Comparison of ENCODE assay signal across 8 cellular contexts in genomic region chr4:3041192-3042142, GRCh38. TPM values are rescaled to one million over a fixed set of nuclear protein-coding genes. Genes with fewer than 3 reads are reported as not detected.
DNase-seq lines count a peak whose midpoint lies in the region; ATAC-seq and TF ChIP-seq lines count a peak whose summit lies in the region.

No MANE protein-coding gene starts in this region.

- TF ChIP-seq CTCF in cardiac fibroblast (IDR thresholded peaks at IDR 0.05; ENCODE audit: low read depth, low read length) (no peak), lower leg skin (IDR thresholded peaks at IDR 0.05) (no peak), chondrocyte (IDR thresholded peaks at IDR 0.05) (no peak)

- peak; percentile 28 for ATAC-seq in HG02678 (IDR thresholded peaks at IDR 0.05; ENCODE audit: unreplicated experiment)

- intact Hi-C loops in lower leg skin (cut with DNase I; ENCODE audit: low total_unique reads), result no loop called here

- H3K27me3 ChIP-seq in stomach smooth muscle (ENCODE audit: control insufficient read depth in 1 of 2, insufficient read depth in 2 of 2, low read length in 2 of 2), result peaks cover 0 to 7% of the 10 kb centered on the region in 2 donors

- H3K4me3 ChIP-seq in cardiac fibroblast (replicated peaks in 1 of 2; ENCODE audit: low read depth in 2 of 2, low read length in 2 of 2), result peak overlapping the region; percentile 9 to 51
- H3K4me3 ChIP-seq in lower leg skin (ENCODE audit: low read depth, poor library complexity, severe bottlenecking), result peak overlapping the region; percentile 7
- peak overlapping the region; percentile 60 to 68 for H3K4me3 ChIP-seq in stomach smooth muscle (ENCODE audit: low read length in 2 of 2)

- H3K9me3 ChIP-seq in stomach smooth muscle (ENCODE audit: control insufficient read depth in 2 of 2, low read length in 2 of 2), result no peaks in the 10 kb centered on the region

- peaks cover 11% of the 10 kb centered on the region for H3K27me3 Mint-ChIP-seq in chondrocyte (ENCODE audit: low read depth)

- peaks cover 30% of the 10 kb centered on the region for H3K4me1 ChIP-seq in stomach smooth muscle (ENCODE audit: control insufficient read depth, insufficient read depth, low read length)

- H3K27ac ChIP-seq in stomach smooth muscle (ENCODE audit: low read length), result no peak overlapping the region

- DNase-seq in COLO668 (lab: John Stamatoyannopoulos, UW; ENCODE audit: unreplicated experiment) (peak; percentile 72), T-helper 9 cell (peak; percentile 9), cardiac fibroblast (ENCODE audit: low read depth in 2 of 2) (peak; percentile 16 to 70), lower leg skin (ENCODE audit: low spot score in 2 of 2) (peak; percentile 64 to 93), chondrocyte (ENCODE audit: low spot score) (no peak), GM19238 (ENCODE audit: insufficient read length, low spot score) (no peak)

- no peaks in the 10 kb centered on the region for H3K9me3 Mint-ChIP-seq in chondrocyte (ENCODE audit: low read depth)

- H3K4me1 Mint-ChIP-seq in chondrocyte (ENCODE audit: low read depth), result peaks cover 11% of the 10 kb centered on the region

- H3K9ac ChIP-seq in stomach smooth muscle (ENCODE audit: low read length in 2 of 2), result peak overlapping the region; percentile 46 to 47

- H3K27ac Mint-ChIP-seq in chondrocyte (ENCODE audit: unreplicated experiment), result no peak overlapping the region

- H3K36me3 ChIP-seq in stomach smooth muscle (ENCODE audit: control insufficient read depth in 2 of 2, insufficient read depth in 2 of 2, low read length in 2 of 2), result no peaks in the 10 kb centered on the region

- no peaks in the 10 kb centered on the region for H3K36me3 Mint-ChIP-seq in chondrocyte (ENCODE audit: low read depth)

- TF ChIP-seq POLR2A in lower leg skin (IDR thresholded peaks at IDR 0.05), result no peak

- 28 to 30% methylated on average over 38 of the region's 57 CpGs for WGBS in lower leg skin, 2 donors

- no peak overlapping the region for H3K4me3 Mint-ChIP-seq in chondrocyte (ENCODE audit: unreplicated experiment)

RNA-seq across cellular contexts. Expression of gene HTT-AS, which starts 32.9 kb away (rescaled TPM):
- total RNA-seq in lower leg skin (not detected), chondrocyte (not detected in 3 replicates)

RNA-seq across cellular contexts. Expression of gene HTT, which starts 33.0 kb away (rescaled TPM):
- total RNA-seq in lower leg skin (100 to 1,000 TPM in 1 of 4 donors, 10 to 100 TPM in 3; 28.9 to 141 (median 42.0) TPM), chondrocyte (27.3 to 54.7 TPM (median 38.5 TPM) in 3 replicates)

Comparison
In these comparisons a context has a peak if more than half of its experiments do, and no peak if none do; other contexts are left out.
1. DNase-seq: peak in COLO668 (single experiment), T-helper 9 cell (single experiment), cardiac fibroblast (2 of 2) and lower leg skin (2 of 2); none in chondrocyte (single experiment) and GM19238 (single experiment).
2. H3K4me3 ChIP-seq: peak in every context shown above with its lines; median percentile 64 in stomach smooth muscle; 30 in cardiac fibroblast; 7 in lower leg skin.